Comparison of ENCODE assay signal across 8 cellular contexts in genomic region chr5:113050606-113051391, GRCh38.
DNase-seq lines count a peak whose midpoint lies in the region; FAIRE-seq and TF ChIP-seq lines count a peak whose summit lies in the region.

No MANE protein-coding gene starts in this region.

- peak overlapping the region; percentile 57 for H2AFZ ChIP-seq in endothelial cell of umbilical vein (ENCODE audit: low read depth, low read length)

- TF ChIP-seq EP300 in transverse colon (IDR thresholded peaks at IDR 0.05; ENCODE audit: low read depth): no peak

- H4K20me1 ChIP-seq in endothelial cell of umbilical vein (replicated peaks; ENCODE audit: control insufficient read depth, extremely low read depth, insufficient read depth, low read length): no peaks in the 10 kb centered on the region

- H3K9me3 ChIP-seq in SJSA1 (replicated peaks) (no peaks in the 10 kb centered on the region), endothelial cell of umbilical vein (replicated peaks; ENCODE audit: control insufficient read depth, insufficient read depth, low read length) (no peaks in the 10 kb centered on the region), transverse colon (no peaks in the 10 kb centered on the region)

- H3K4me2 ChIP-seq in endothelial cell of umbilical vein (ENCODE audit: insufficient read depth, low read length): peak overlapping the region; percentile 47

- H3K4me3 ChIP-seq in SJSA1 (no peak overlapping the region), endothelial cell of umbilical vein (replicated peaks in 1 of 3; ENCODE audit: insufficient read depth in 1 of 3, low read depth in 1 of 3, low read length in 3 of 3) (no peak overlapping the region), transverse colon (no peak overlapping the region)

- H3K36me3 ChIP-seq in SJSA1 (peaks cover 34% of the 10 kb centered on the region), endothelial cell of umbilical vein (ENCODE audit: control insufficient read depth in 2 of 2, extremely low read depth in 1 of 2, insufficient read depth in 2 of 2, low read length in 2 of 2) (peaks cover 0 to 9% of the 10 kb centered on the region in 2 experiments), transverse colon (no peaks in the 10 kb centered on the region)

- dilution Hi-C loops in endothelial cell of umbilical vein (cut with MboI; ENCODE audit: extremely low pct_ligation_motif_present, low sequenced_read_pairs): no loop called here

- no peaks in the 10 kb centered on the region for H3K4me1 Mint-ChIP-seq in progenitor cell of endocrine pancreas (ENCODE audit: low read depth)

- H3K9me3 Mint-ChIP-seq in progenitor cell of endocrine pancreas (ENCODE audit: low read depth): no peaks in the 10 kb centered on the region

- peak; percentile 91 for FAIRE-seq in endothelial cell of umbilical vein (lab: Jason Lieb, UNC)
- no peak for FAIRE-seq in GM19239 (lab: Jason Lieb, UNC)

- no peaks in the 10 kb centered on the region for H3K9me1 ChIP-seq in endothelial cell of umbilical vein (replicated peaks; ENCODE audit: control insufficient read depth, extremely low read depth, insufficient read depth, low read length)

- H3K4me3 Mint-ChIP-seq in progenitor cell of endocrine pancreas (ENCODE audit: low read depth): no peak overlapping the region

- TF ChIP-seq CTCF in endothelial cell of umbilical vein (IDR thresholded peaks at IDR 0.05; ENCODE audit: extremely low read depth in 1 of 2, insufficient read depth in 1 of 2, low read depth in 1 of 2, low read length in 2 of 2): no peak
- no peak for TF ChIP-seq CTCF in progenitor cell of endocrine pancreas (IDR thresholded peaks at IDR 0.05; ENCODE audit: unreplicated experiment)
- TF ChIP-seq CTCF in transverse colon (IDR thresholded peaks at IDR 0.05): no peak

- no peaks in the 10 kb centered on the region for H3K79me2 ChIP-seq in endothelial cell of umbilical vein (ENCODE audit: control insufficient read depth, insufficient read depth, low read length)

- in situ Hi-C loops in transverse colon (cut with MboI; ENCODE audit: low pct_ligation_motif_present in 1 of 4, low pct_unique_long_range_greater_than_20kb in 1 of 4, low sequenced_read_pairs in 3 of 4): no loop called here

- BruUV-seq in endothelial cell of umbilical vein (replicated peaks; lab: Mats Ljungman, UMichigan): no TSS peak

- H3K27ac Mint-ChIP-seq in progenitor cell of endocrine pancreas: peak overlapping the region; percentile 33

- DNase-seq in GM03348 (ENCODE audit: low spot score) (peak; percentile 86), SJSA1 (ENCODE audit: low read depth in 1 of 2, low spot score in 2 of 2) (peak; percentile 75 to 80), endothelial cell of umbilical vein (ENCODE audit: low read depth, low spot score) (peak; percentile 83), progenitor cell of endocrine pancreas (ENCODE audit: low spot score, unreplicated experiment) (no peak), transverse colon (no peak), NCI-H526 (lab: John Stamatoyannopoulos, UW) (no peak), GM19239 (ENCODE audit: insufficient read length, low spot score) (no peak), epidermal melanocyte (ENCODE audit: insufficient read length, low spot score) (no peak)

- H3K27ac ChIP-seq in SJSA1 (peak overlapping the region; percentile 60), endothelial cell of umbilical vein (ENCODE audit: insufficient read depth, low read depth, low read length) (peak overlapping the region; percentile 73), transverse colon (peak overlapping the region in 1 of 4 donors; percentile 25)

- peaks cover 40% of the 10 kb centered on the region for H3K4me1 ChIP-seq in SJSA1 (replicated peaks)
- peaks cover 27% of the 10 kb centered on the region for H3K4me1 ChIP-seq in endothelial cell of umbilical vein (ENCODE audit: control insufficient read depth, extremely low read depth, insufficient read depth, low read length)
- H3K4me1 ChIP-seq in transverse colon: peaks cover 0 to 5% (median 0%) of the 10 kb centered on the region in 4 donors

- POLR2A ChIA-PET in endothelial cell of umbilical vein (lab: Charles Lee): interaction anchor here (0.8 kb wide), 1 partner anchor 9 kb away, joined by 4 read pairs; no protein-coding TSS in a partner anchor

- TF ChIP-seq POLR2A in endothelial cell of umbilical vein (IDR thresholded peaks at IDR 0.05; ENCODE audit: low read depth, low read length): no peak
- no peak for TF ChIP-seq POLR2A in transverse colon (IDR thresholded peaks at IDR 0.05)

- no peak overlapping the region for H3K9ac ChIP-seq in endothelial cell of umbilical vein (replicated peaks; ENCODE audit: extremely low read depth, insufficient read depth, low read length)

- 67 to 68% methylated on average over 4 to 12 of the region's 12 CpGs for WGBS in transverse colon (ENCODE audit: low coverage in 1 of 2), 2 donors

- H3K27me3 ChIP-seq in SJSA1 (replicated peaks) (no peaks in the 10 kb centered on the region), endothelial cell of umbilical vein (ENCODE audit: control insufficient read depth in 2 of 2, insufficient read depth in 2 of 2, low read length in 2 of 2) (no peaks in the 10 kb centered on the region), transverse colon (no peaks in the 10 kb centered on the region)

- H3K36me3 Mint-ChIP-seq in progenitor cell of endocrine pancreas (ENCODE audit: insufficient read depth): peaks cover 3% of the 10 kb centered on the region

- intact Hi-C loops in endothelial cell of umbilical vein (cut with micrococcal nuclease): loop anchor here (1.0 kb wide), 2 partner anchors 9 to 30 kb away; no protein-coding TSS in a partner anchor
- intact Hi-C loops in transverse colon (cut with DNase I; ENCODE audit: low total_unique reads): no loop called here

- CTCF ChIA-PET in endothelial cell of umbilical vein (lab: Charles Lee): interaction anchor here (0.6 to 3.3 kb wide), 6 partner anchors 8 to 555 kb away, joined by 3 to 10 read pairs (median 4); no protein-coding TSS in a partner anchor

- no peaks in the 10 kb centered on the region for H3K27me3 Mint-ChIP-seq in progenitor cell of endocrine pancreas

TF ChIP-seq in endothelial cell of umbilical vein, 7 proteins besides CTCF, POLR2A, EP300 and RAD21:
- TF ChIP-seq FOS (IDR thresholded peaks at IDR 0.05; ENCODE audit: borderline replicate concordance, insufficient read depth, low read length): peak; percentile 96
- TF ChIP-seq, protein P1, sequence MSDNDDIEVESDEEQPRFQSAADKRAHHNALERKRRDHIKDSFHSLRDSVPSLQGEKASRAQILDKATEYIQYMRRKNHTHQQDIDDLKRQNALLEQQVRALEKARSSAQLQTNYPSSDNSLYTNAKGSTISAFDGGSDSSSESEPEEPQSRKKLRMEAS (IDR thresholded peaks at IDR 0.05; ENCODE audit: insufficient read depth, insufficient read length): no peak
- TF ChIP-seq EZH2 (IDR thresholded peaks at IDR 0.05; ENCODE audit: borderline replicate concordance, low read depth, low read length, severe bottlenecking): no peak
- TF ChIP-seq MYC (IDR thresholded peaks at IDR 0.05; ENCODE audit: low read depth, low read length): no peak
- peak; percentile 16 for TF ChIP-seq GATA2 (IDR thresholded peaks at IDR 0.05; ENCODE audit: insufficient read depth, insufficient read length, low read depth, low read length)
- TF ChIP-seq POLR2AphosphoS5 (IDR thresholded peaks at IDR 0.05; ENCODE audit: insufficient read depth, low read depth, low read length): peak; percentile 46
- TF ChIP-seq JUN (IDR thresholded peaks at IDR 0.05; ENCODE audit: borderline replicate concordance, insufficient read depth, insufficient read length, low read depth): peak; percentile 62
TF ChIP-seq in endothelial cell of umbilical vein: peak in this region for 4.

Comparison
In these comparisons a context has a peak if more than half of its experiments do, and no peak if none do; other contexts are left out.
1. DNase-seq: peak in GM03348 (single experiment), SJSA1 (2 of 2) and endothelial cell of umbilical vein (single experiment); none in progenitor cell of endocrine pancreas (single experiment), transverse colon (single experiment), NCI-H526 (0 of 2), GM19239 (single experiment) and epidermal melanocyte (single experiment).